ENCODE assay signal across 8 cellular contexts in the genomic region with DNA sequence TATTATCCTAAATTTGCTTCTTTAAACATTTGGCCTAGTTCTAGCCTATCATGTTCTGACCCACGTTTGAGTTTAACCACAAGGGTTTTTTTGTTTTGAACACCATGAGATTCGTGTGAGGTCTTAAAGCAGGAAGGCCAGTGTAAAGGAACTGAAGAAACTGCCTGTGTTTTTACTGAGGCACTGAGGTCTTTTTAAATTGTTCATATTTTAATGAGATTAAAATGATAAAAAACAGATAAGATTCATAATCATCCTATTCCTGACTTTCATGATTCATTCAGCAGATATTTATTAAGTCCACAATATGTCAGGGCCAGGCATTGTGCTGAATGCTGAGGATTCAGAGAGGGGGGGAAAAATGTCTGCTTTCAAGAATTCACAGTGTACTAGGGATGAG. TPM values are rescaled to one million over a fixed set of nuclear protein-coding genes. Genes with fewer than 3 reads are reported as not detected.
A peak's percentile ranks its signal among the peaks of the same experiment; 100 is the strongest.
DNase-seq lines count a peak whose midpoint lies in the region; ATAC-seq, FAIRE-seq and TF ChIP-seq lines count a peak whose summit lies in the region.

No MANE protein-coding gene starts in this region.

- peak overlapping the region; percentile 63 to 70 (median 69) for H3K4me3 Mint-ChIP-seq in nephron

- no peaks in the 10 kb centered on the region for H3K36me3 ChIP-seq in adrenal gland (replicated peaks in 1 of 2)
- H3K36me3 ChIP-seq in heart left ventricle = no peaks in the 10 kb centered on the region

- H3K27ac ChIP-seq in adrenal gland (peak overlapping the region in 3 of 5 donors; percentile 19 to 77 (median 61)), heart left ventricle (peak overlapping the region in 1 of 12 donors; percentile 44)

- peaks cover 3% of the 10 kb centered on the region for H3K9me3 Mint-ChIP-seq in nephron

- intact Hi-C loops in adrenal gland (cut with DNase I) = no loop called here
- intact Hi-C loops in heart left ventricle (cut with DNase I) = loop anchor here in 7 of 10 donors (5.0 to 10.0 kb wide), 8 partner anchors 36 to 181 kb away; a partner anchor contains a TSS

- ATAC-seq in GM18502 (IDR thresholded peaks at IDR 0.05; ENCODE audit: poor library complexity, unreplicated experiment) = peak; percentile 18
- ATAC-seq in heart left ventricle = no peak

- peak; percentile 14 for DNase-seq in HT1080 (ENCODE audit: low read depth)
- DNase-seq in adrenal gland = peak in 2 of 7 donors; percentile 32 to 34
- no peak for DNase-seq in mucosa of gallbladder (ENCODE audit: low spot score)
- no peak for DNase-seq in NCI-H2171 treated with DMSO at 0.1 percent for 48 hours (lab: John Stamatoyannopoulos, UW)
- DNase-seq in heart left ventricle = no peak
- DNase-seq in urothelium cell line (ENCODE audit: low spot score) = no peak

- WGBS in adrenal gland, 4 donors = 2 to 5% (median 4%) methylated on average over 2 of the region's 2 CpGs
- 3 to 15% (median 9%) methylated on average over 2 of the region's 2 CpGs for WGBS in heart left ventricle, 4 donors

- H3K27me3 Mint-ChIP-seq in nephron (ENCODE audit: low read depth) = peaks cover 6% of the 10 kb centered on the region

- H3K27me3 ChIP-seq in adrenal gland (no peaks in the 10 kb centered on the region), heart left ventricle (peaks cover 0 to 12% (median 0%) of the 10 kb centered on the region in 9 donors)

- peaks cover 14% of the 10 kb centered on the region for H3K4me1 Mint-ChIP-seq in nephron

- no peak overlapping the region for H3K27ac Mint-ChIP-seq in nephron

- H3K36me3 Mint-ChIP-seq in nephron (ENCODE audit: low read depth) = no peaks in the 10 kb centered on the region

- no peak for TF ChIP-seq CTCF in adrenal gland (IDR thresholded peaks at IDR 0.05)
- TF ChIP-seq CTCF in nephron (IDR thresholded peaks at IDR 0.05; ENCODE audit: unreplicated experiment in 3 of 3) = no peak
- no peak for TF ChIP-seq CTCF in heart left ventricle (IDR thresholded peaks at IDR 0.05)

- peaks cover 19 to 20% of the 10 kb centered on the region in 2 donors for H3K4me1 ChIP-seq in adrenal gland (replicated peaks in 1 of 2)
- peaks cover 0 to 45% (median 6%) of the 10 kb centered on the region in 12 donors for H3K4me1 ChIP-seq in heart left ventricle

- FAIRE-seq in urothelium cell line (lab: Jason Lieb, UNC) = no peak

- TF ChIP-seq POLR2A in adrenal gland (IDR thresholded peaks at IDR 0.05) (peak in 1 of 2 donors; percentile 50), heart left ventricle (IDR thresholded peaks at IDR 0.05) (no peak)

- H3K4me3 ChIP-seq in adrenal gland (no peak overlapping the region), heart left ventricle (peak overlapping the region in 1 of 12 donors; percentile 68)

- H3K9me3 ChIP-seq in adrenal gland (replicated peaks in 1 of 3) (no peaks in the 10 kb centered on the region), heart left ventricle (no peaks in the 10 kb centered on the region)

RNA-seq across cellular contexts. Expression of a gene that starts 3.2 kb away (rescaled TPM):
- total RNA-seq in HT1080 (2014; rRNA removed; shearing (Covaris generic)) = 19.6 and 24.4 TPM in 2 replicates
- polyA plus RNA-seq in HT1080 (2015; cell fraction: cytosol; rRNA removed) = 23.7 and 29.2 TPM in 2 replicates
- 22.6 and 23.6 TPM in 2 replicates for polyA plus RNA-seq in HT1080 (2015; cell fraction: nucleus; rRNA removed)
- total RNA-seq in adrenal gland = 10 to 100 TPM; 27.8 to 41.9 (median 38.1) TPM
- 10 to 100 TPM in 1 of 3 donors, 1 to 10 TPM in 2; 6.2 to 34.6 (median 8.2) TPM for polyA plus RNA-seq in adrenal gland
- 51.9 TPM for total RNA-seq in mucosa of gallbladder
- 10 to 100 TPM; 28.1 to 52.3 (median 39.8) TPM for total RNA-seq in heart left ventricle
- polyA plus RNA-seq in heart left ventricle = 10 to 100 TPM in 1 of 2 donors, 1 to 10 TPM in 1; 6.6 to 27.8 TPM

Comparison
In these comparisons a context has a peak if more than half of its experiments do, and no peak if none do; other contexts are left out.
1. intact Hi-C loops: an anchor here in heart left ventricle (5.0 to 10.0 kb wide); none called in adrenal gland.